Comparison of ENCODE assay signal across 10 cellular contexts in genomic region chr16:56911771-56912541, GRCh38. TPM values are rescaled to one million over a fixed set of nuclear protein-coding genes. Genes with fewer than 3 reads are reported as not detected.
DNase-seq lines count a peak whose midpoint lies in the region; ATAC-seq and TF ChIP-seq lines count a peak whose summit lies in the region.
"Had no signal": no experiment of that assay in that cellular context is flagged by ENCODE, and none has a peak within 500 bp of the region (broad histone marks: within the 10 kb centered on the region; RNA-seq: fewer than 3 reads in every experiment).

No MANE protein-coding gene starts in this region.

- peak; percentile 79 for ATAC-seq in GM19397 (IDR thresholded peaks at IDR 0.05; ENCODE audit: unreplicated experiment)
- peak; percentile 47 for ATAC-seq in HG03565 (IDR thresholded peaks at IDR 0.05; ENCODE audit: unreplicated experiment)
- peak; percentile 79 to 83 for ATAC-seq in naive B cell (ENCODE audit: low read depth in 2 of 2)
- ATAC-seq in PC-3, result no peak

- TF ChIP-seq CTCF in chondrocyte (IDR thresholded peaks at IDR 0.05) (no peak), PC-3 (conservative IDR thresholded peaks at IDR 0.05; ENCODE audit: low read depth, low read length) (no peak)

- H3K79me2 ChIP-seq in PC-3 (ENCODE audit: low read length), result no peaks in the 10 kb centered on the region

- H3K36me3 Mint-ChIP-seq in chondrocyte (ENCODE audit: low read depth) (peaks cover 3% of the 10 kb centered on the region), naive B cell (peaks cover under 1 to 3% of the 10 kb centered on the region in 2 donors)

- no peak overlapping the region for H3K9ac ChIP-seq in PC-3 (ENCODE audit: low read length)

- H3K9me3 Mint-ChIP-seq in chondrocyte (ENCODE audit: low read depth), result no peaks in the 10 kb centered on the region
- H3K9me3 Mint-ChIP-seq in naive B cell, result peaks cover 0 to 6% (median 0%) of the 10 kb centered on the region in 7 donors

- H3K4me1 Mint-ChIP-seq in chondrocyte (ENCODE audit: low read depth) (peaks cover 47% of the 10 kb centered on the region), naive B cell (peaks cover 56 to 77% (median 73%) of the 10 kb centered on the region in 3 donors)

- no peaks in the 10 kb centered on the region for H3F3A ChIP-seq in PC-3 (ENCODE audit: low read length, unreplicated experiment)

- no peaks in the 10 kb centered on the region for H3K9me3 ChIP-seq in PC-3 (ENCODE audit: low read length)

- no peak overlapping the region for H2AFZ ChIP-seq in PC-3 (ENCODE audit: low read length)

- POLR2A ChIA-PET in PC-3 (lab: Charles Lee; ENCODE audit: unreplicated experiment), result no interaction called here

- intact Hi-C loops in PC-3 (cut with micrococcal nuclease), result no loop called here

- DNase-seq in 8988T (peak; percentile 66), chondrocyte (ENCODE audit: low spot score) (no peak), naive B cell (peak; percentile 88), PC-3 (no peak), AML-193 (lab: John Stamatoyannopoulos, UW) (no peak)
- no peak for DNase-seq in activated CD4-positive, alpha-beta T cell treated with anti-CD3 and anti-CD28 coated beads, Interleukin-2, amount 50 U/mL, for 48 hours

- BruUV-seq in PC-3 (replicated peaks; lab: Mats Ljungman, UMichigan), result no TSS peak

- H3K27me3 Mint-ChIP-seq in chondrocyte (ENCODE audit: low read depth) (no peaks in the 10 kb centered on the region), naive B cell (no peaks in the 10 kb centered on the region)

- peak overlapping the region; percentile 45 for H3K27ac Mint-ChIP-seq in chondrocyte (ENCODE audit: unreplicated experiment)
- H3K27ac Mint-ChIP-seq in naive B cell, result peak overlapping the region; percentile 99 to 100 (median 100)

- no peaks in the 10 kb centered on the region for H3K27me3 ChIP-seq in PC-3 (ENCODE audit: low read length)

- no peak overlapping the region for H3K4me2 ChIP-seq in PC-3 (ENCODE audit: low read length)

- H3K4me3 ChIP-seq in PC-3 (ENCODE audit: low read length), result no peak overlapping the region

- no peaks in the 10 kb centered on the region for H4K20me1 ChIP-seq in PC-3 (ENCODE audit: low read length)

- CTCF ChIA-PET in PC-3 (lab: Charles Lee), result no interaction called here

- no peaks in the 10 kb centered on the region for H3K36me3 ChIP-seq in PC-3 (ENCODE audit: low read depth, low read length)

- H3K4me1 ChIP-seq in PC-3 (ENCODE audit: insufficient read depth, low read length), result no peaks in the 10 kb centered on the region

- no peak overlapping the region for H3K27ac ChIP-seq in PC-3 (ENCODE audit: low read length)

- no peaks in the 10 kb centered on the region for H3K9me2 ChIP-seq in PC-3 (replicated peaks; ENCODE audit: low read length)

- no peak overlapping the region for H3K4me3 Mint-ChIP-seq in chondrocyte (ENCODE audit: unreplicated experiment)
- H3K4me3 Mint-ChIP-seq in naive B cell, result peak overlapping the region; percentile 39 to 91 (median 82)

RNA-seq across cellular contexts. Expression of gene HERPUD1, which starts 20.0 kb away (rescaled TPM):
- 146 to 236 TPM (median 223 TPM) in 3 replicates for total RNA-seq in chondrocyte
- 1,000 to 10,000 TPM in 1 of 6 donors, 100 to 1,000 TPM in 5; 235 to 1,138 (median 264) TPM for polyA plus RNA-seq in naive B cell (ENCODE audit: low read depth in 6 of 6)
- 50.1 and 54.9 TPM in 2 replicates for total RNA-seq in PC-3 (2014; rRNA removed)

RNA-seq across cellular contexts. Expression of gene SLC12A3, which starts 46.9 kb away (rescaled TPM):
- total RNA-seq in chondrocyte, result not detected in 3 replicates
- polyA plus RNA-seq in naive B cell (ENCODE audit: low read depth in 6 of 6), result under 1 TPM in 3 of 6 donors, not detected in 3; 0.10 to 0.57 (median 0.26) TPM
- total RNA-seq in PC-3 (2014; rRNA removed), result not detected in 2 replicates
- polyA plus RNA-seq: BJ had no signal

RNA-seq across cellular contexts. Expression of gene CETP, which starts 49.8 kb away (rescaled TPM):
- total RNA-seq in chondrocyte (not detected in 3 replicates), PC-3 (2014; rRNA removed) (not detected in 2 replicates)
- polyA plus RNA-seq in naive B cell (ENCODE audit: low read depth in 6 of 6), result under 1 TPM in 4 of 6 donors, not detected in 2; 0.25 to 0.72 (median 0.27) TPM
- polyA plus RNA-seq: neural cell had no signal

Comparison
In these comparisons a context has a peak if more than half of its experiments do, and no peak if none do; other contexts are left out.
1. DNase-seq: peak in 8988T (single experiment) and naive B cell (single experiment); none in chondrocyte (single experiment), PC-3 (single experiment), AML-193 (0 of 2) and activated CD4-positive, alpha-beta T cell treated with anti-CD3 and anti-CD28 coated beads, Interleukin-2, amount 50 U/mL, for 48 hours (0 of 2).